1 cellular context compared by ENCODE assay signal in genomic region chr11:8914661-8915018, GRCh38.
TF ChIP-seq lines count a peak whose summit lies in the region.

No MANE protein-coding gene starts in this region.

TF ChIP-seq in SK-N-SH treated with all-trans-retinoic acid at 6 μM for 48 hours, 23 proteins besides CTCF, POLR2A, EP300 and RAD21 (continued from another document):
- TF ChIP-seq, protein P1, sequence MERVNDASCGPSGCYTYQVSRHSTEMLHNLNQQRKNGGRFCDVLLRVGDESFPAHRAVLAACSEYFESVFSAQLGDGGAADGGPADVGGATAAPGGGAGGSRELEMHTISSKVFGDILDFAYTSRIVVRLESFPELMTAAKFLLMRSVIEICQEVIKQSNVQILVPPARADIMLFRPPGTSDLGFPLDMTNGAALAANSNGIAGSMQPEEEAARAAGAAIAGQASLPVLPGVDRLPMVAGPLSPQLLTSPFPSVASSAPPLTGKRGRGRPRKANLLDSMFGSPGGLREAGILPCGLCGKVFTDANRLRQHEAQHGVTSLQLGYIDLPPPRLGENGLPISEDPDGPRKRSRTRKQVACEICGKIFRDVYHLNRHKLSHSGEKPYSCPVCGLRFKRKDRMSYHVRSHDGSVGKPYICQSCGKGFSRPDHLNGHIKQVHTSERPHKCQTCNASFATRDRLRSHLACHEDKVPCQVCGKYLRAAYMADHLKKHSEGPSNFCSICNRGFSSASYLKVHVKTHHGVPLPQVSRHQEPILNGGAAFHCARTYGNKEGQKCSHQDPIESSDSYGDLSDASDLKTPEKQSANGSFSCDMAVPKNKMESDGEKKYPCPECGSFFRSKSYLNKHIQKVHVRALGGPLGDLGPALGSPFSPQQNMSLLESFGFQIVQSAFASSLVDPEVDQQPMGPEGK (CRISPR knock-in tag; IDR thresholded peaks at IDR 0.05; ENCODE audit: borderline replicate concordance), result no peak
- TF ChIP-seq ZNF565 (CRISPR knock-in tag; conservative IDR thresholded peaks at IDR 0.05; ENCODE audit: low read depth) (no peak), RARB (CRISPR knock-in tag; IDR thresholded peaks at IDR 0.05) (no peak)
